In genomic region chr4:85939595-85939994, GRCh38 we compare ENCODE assay signal across 2 cellular contexts.
TF ChIP-seq lines count a peak whose summit lies in the region.

No MANE protein-coding gene starts in this region.

TF ChIP-seq in liver, 16 proteins besides CTCF, POLR2A, EP300 and RAD21:
- TF ChIP-seq HNF4A (conservative IDR thresholded peaks at IDR 0.05): no peak
- no peak for TF ChIP-seq JUND (IDR thresholded peaks at IDR 0.05)
- no peak for TF ChIP-seq ZBTB33 (IDR thresholded peaks at IDR 0.05)
- no peak for TF ChIP-seq HNF4G (IDR thresholded peaks at IDR 0.05)
- no peak for TF ChIP-seq NR2F2 (IDR thresholded peaks at IDR 0.05)
- TF ChIP-seq, protein P1, sequence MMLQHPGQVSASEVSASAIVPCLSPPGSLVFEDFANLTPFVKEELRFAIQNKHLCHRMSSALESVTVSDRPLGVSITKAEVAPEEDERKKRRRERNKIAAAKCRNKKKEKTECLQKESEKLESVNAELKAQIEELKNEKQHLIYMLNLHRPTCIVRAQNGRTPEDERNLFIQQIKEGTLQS (IDR thresholded peaks at IDR 0.05): no peak
- no peak for TF ChIP-seq FOXA1 (IDR thresholded peaks at IDR 0.05)
TF ChIP-seq in liver: peak in this region for 0.

TF ChIP-seq in HepG2, 621 proteins besides CTCF, POLR2A, EP300 and RAD21:
- TF ChIP-seq RNF219 (CRISPR knock-in tag; IDR thresholded peaks at IDR 0.05) (no peak), KLF6 (CRISPR knock-in tag; IDR thresholded peaks at IDR 0.05) (no peak), ZNF557 (CRISPR knock-in tag; IDR thresholded peaks at IDR 0.05) (no peak), ZNF34 (CRISPR knock-in tag; IDR thresholded peaks at IDR 0.05; ENCODE audit: borderline replicate concordance) (no peak), JUND (CRISPR knock-in tag; IDR thresholded peaks at IDR 0.05) (no peak), SPEN (CRISPR knock-in tag; IDR thresholded peaks at IDR 0.05; ENCODE audit: low read depth) (no peak), ZSCAN21 (CRISPR knock-in tag; IDR thresholded peaks at IDR 0.05; ENCODE audit: borderline replicate concordance) (no peak), AHDC1 (CRISPR knock-in tag; IDR thresholded peaks at IDR 0.05; ENCODE audit: borderline replicate concordance) (no peak), MAFF (IDR thresholded peaks at IDR 0.05; ENCODE audit: low read depth, low read length) (no peak), ZNF775 (CRISPR knock-in tag; IDR thresholded peaks at IDR 0.05; ENCODE audit: borderline replicate concordance) (no peak), FOXC1 (CRISPR knock-in tag; IDR thresholded peaks at IDR 0.05; ENCODE audit: borderline replicate concordance) (no peak), HCFC1 (IDR thresholded peaks at IDR 0.05; ENCODE audit: low read depth, low read length) (no peak)
- TF ChIP-seq, protein P2, sequence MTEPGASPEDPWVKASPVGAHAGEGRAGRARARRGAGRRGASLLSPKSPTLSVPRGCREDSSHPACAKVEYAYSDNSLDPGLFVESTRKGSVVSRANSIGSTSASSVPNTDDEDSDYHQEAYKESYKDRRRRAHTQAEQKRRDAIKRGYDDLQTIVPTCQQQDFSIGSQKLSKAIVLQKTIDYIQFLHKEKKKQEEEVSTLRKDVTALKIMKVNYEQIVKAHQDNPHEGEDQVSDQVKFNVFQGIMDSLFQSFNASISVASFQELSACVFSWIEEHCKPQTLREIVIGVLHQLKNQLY (CRISPR knock-in tag; IDR thresholded peaks at IDR 0.05): no peak
